Comparison of ENCODE assay signal across 1 cellular context in genomic region chr3:21551019-21551418, GRCh38.
TF ChIP-seq lines count a peak whose summit lies in the region.

No MANE protein-coding gene starts in this region.

TF ChIP-seq in H1, 55 proteins besides CTCF, POLR2A, EP300 and RAD21 (continued from another document):
- TF ChIP-seq RBBP5 (IDR thresholded peaks at IDR 0.05; ENCODE audit: borderline replicate concordance, low read depth, low read length) (no peak), KDM1A (IDR thresholded peaks at IDR 0.05; ENCODE audit: borderline replicate concordance, low read length) (no peak), HDAC2 (IDR thresholded peaks at IDR 0.05; ENCODE audit: borderline replicate concordance in 1 of 2, low read depth in 2 of 2, low read length in 2 of 2) (no peak), CHD1 (IDR thresholded peaks at IDR 0.05; ENCODE audit: low read depth, low read length) (no peak)
TF ChIP-seq in H1: peak in this region for 0.
